Comparison of ENCODE assay signal across 19 cellular contexts in genomic region chr2:29430382-29431112, GRCh38.
DNase-seq lines count a peak whose midpoint lies in the region; ATAC-seq and TF ChIP-seq lines count a peak whose summit lies in the region.
"Had no signal": no experiment of that assay in that cellular context is flagged by ENCODE, and none has a peak within 500 bp of the region (broad histone marks: within the 10 kb centered on the region; RNA-seq: fewer than 3 reads in every experiment).

No MANE protein-coding gene starts in this region.

- in situ Hi-C loops in G401 (cut with HindIII; ENCODE audit: low sequenced_read_pairs), result no loop called here

- H3K36me3 ChIP-seq in WERI-Rb-1, result no peaks in the 10 kb centered on the region
- H3K36me3 ChIP-seq in effector memory CD4-positive, alpha-beta T cell (ENCODE audit: control insufficient read depth, insufficient read depth, low read length), result no peaks in the 10 kb centered on the region
- H3K36me3 ChIP-seq: BLaER1 had no signal

- DNase-seq in DMS53 (lab: John Stamatoyannopoulos, UW) (peak; percentile 11), DMS53 treated with DMSO at 0.1 percent for 48 hours (lab: John Stamatoyannopoulos, UW; ENCODE audit: unreplicated experiment) (no peak), NCI-H1092 (lab: John Stamatoyannopoulos, UW) (peak; percentile 12), NCI-H69 (lab: John Stamatoyannopoulos, UW) (peak; percentile 38), left lobe of liver (ENCODE audit: low spot score) (no peak), G401 (ENCODE audit: low spot score) (no peak), WERI-Rb-1 (no peak)
- no peak for DNase-seq in effector memory CD4-positive, alpha-beta T cell
- DNase-seq: CD8-positive, alpha-beta memory T cell; H7; KG1; MM.1S; NCI-H146; NCI-H2171; NCI-H510A treated with DMSO at 0.1 percent for 48 hours; OCI-M1; T-helper 17 cell had no signal

- no peaks in the 10 kb centered on the region for H3K4me1 ChIP-seq in effector memory CD4-positive, alpha-beta T cell (ENCODE audit: control insufficient read depth, insufficient read depth, low read length, poor library complexity, severe bottlenecking)

- H3K27me3 ChIP-seq in WERI-Rb-1 (ENCODE audit: insufficient read depth, low read depth, severe bottlenecking), result no peaks in the 10 kb centered on the region
- H3K27me3 ChIP-seq in effector memory CD4-positive, alpha-beta T cell (replicated peaks; ENCODE audit: control insufficient read depth, insufficient read depth, low read length, poor library complexity, severe bottlenecking), result no peaks in the 10 kb centered on the region
- H3K27me3 ChIP-seq: BLaER1 had no signal

- peak; percentile 19 for ATAC-seq in left lobe of liver
- ATAC-seq: T-helper 17 cell had no signal

- no peaks in the 10 kb centered on the region for H3K9me3 ChIP-seq in WERI-Rb-1 (ENCODE audit: severe bottlenecking)
- no peaks in the 10 kb centered on the region for H3K9me3 ChIP-seq in effector memory CD4-positive, alpha-beta T cell (ENCODE audit: control insufficient read depth, low read length)
- H3K9me3 ChIP-seq: BLaER1 had no signal

- no peak overlapping the region for H3K4me3 ChIP-seq in WERI-Rb-1 (ENCODE audit: low read depth, low read length)
- no peak overlapping the region for H3K4me3 ChIP-seq in effector memory CD4-positive, alpha-beta T cell (ENCODE audit: insufficient read depth, low read depth, low read length, poor library complexity, severe bottlenecking)
- H3K4me3 ChIP-seq: BLaER1 had no signal

- TF ChIP-seq CTCF in WERI-Rb-1 (IDR thresholded peaks at IDR 0.05; ENCODE audit: low read depth, low read length), result no peak

- no peak overlapping the region for H3K27ac ChIP-seq in WERI-Rb-1
- no peak overlapping the region for H3K27ac ChIP-seq in effector memory CD4-positive, alpha-beta T cell (ENCODE audit: insufficient read depth, low read length, poor library complexity, severe bottlenecking)
- H3K27ac ChIP-seq: 22Rv1, BLaER1 had no signal

Comparison
In these comparisons a context has a peak if more than half of its experiments do, and no peak if none do; other contexts are left out.
1. DNase-seq: peak in DMS53 (single experiment), NCI-H1092 (single experiment) and NCI-H69 (single experiment); none in DMS53 treated with DMSO at 0.1 percent for 48 hours (single experiment), left lobe of liver (single experiment), G401 (single experiment), WERI-Rb-1 (single experiment) and effector memory CD4-positive, alpha-beta T cell (0 of 3).